In the genomic region with DNA sequence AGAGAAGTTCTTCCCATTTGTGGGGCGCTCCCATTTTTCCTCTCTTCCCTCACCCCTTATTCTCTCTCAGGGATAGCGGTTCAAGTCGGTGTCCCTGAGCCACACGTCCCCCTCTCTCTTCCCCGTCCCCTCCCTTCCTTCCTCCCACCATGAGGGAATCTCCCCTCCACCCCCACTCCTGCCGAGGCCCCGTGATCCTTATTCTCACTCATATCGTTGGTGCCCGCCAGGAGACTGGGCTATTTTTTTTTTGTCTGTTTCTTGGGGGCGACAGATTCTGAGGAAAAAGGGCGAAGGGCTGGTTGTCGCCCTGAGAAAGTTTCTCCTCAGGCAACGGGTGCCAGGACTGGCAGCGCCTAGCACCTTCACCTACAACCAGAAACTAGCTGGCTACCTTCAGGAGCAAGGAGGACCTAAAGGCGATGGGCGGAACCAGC, we compare ENCODE assay signal across 8 cellular contexts. TPM values are rescaled to one million over a fixed set of nuclear protein-coding genes. Genes with fewer than 3 reads are reported as not detected.
A peak's percentile ranks its signal among the peaks of the same experiment; 100 is the strongest.
DNase-seq lines count a peak whose midpoint lies in the region; ATAC-seq, FAIRE-seq and TF ChIP-seq lines count a peak whose summit lies in the region.

No MANE protein-coding gene starts in this region.

- POLR2A ChIA-PET in GM12878 (lab: Charles Lee), result interaction anchor here (0.5 to 2.5 kb wide), 15 partner anchors 8 to 228 kb away, joined by 3 to 18 read pairs (median 6); partner anchors contain the start of genes FBXO24, LRCH4 and PPP1R35

- H3K9ac ChIP-seq in GM12878 (ENCODE audit: control insufficient read depth, insufficient read depth, low read length) (no peak overlapping the region; the same call in 1 of the 2 replicates), liver (ENCODE audit: low read depth in 1 of 2, low read length in 2 of 2) (no peak overlapping the region)

- TF ChIP-seq RAD21 in GM12878 (IDR thresholded peaks at IDR 0.05; ENCODE audit: insufficient read depth, low read depth, low read length), result no peak
- no peak for TF ChIP-seq RAD21 in liver (IDR thresholded peaks at IDR 0.05)

- H3K36me3 ChIP-seq in GM12878 (ENCODE audit: control insufficient read depth in 2 of 2, insufficient read depth in 2 of 2, low read length in 1 of 2), result peaks cover 2 to 3% of the 10 kb centered on the region in 2 experiments; a peak in 2 of 4 replicates
- peaks cover 0 to 4% (median 2%) of the 10 kb centered on the region in 4 donors for H3K36me3 ChIP-seq in liver (ENCODE audit: control insufficient read depth in 4 of 4, insufficient read depth in 3 of 4, low read depth in 1 of 4, low read length in 3 of 4)
- H3K36me3 ChIP-seq in thymus (ENCODE audit: control insufficient read depth, insufficient read depth), result peaks cover 17% of the 10 kb centered on the region

- FAIRE-seq in GM12878 (lab: Jason Lieb, UNC), result no peak

- H3K9me3 Mint-ChIP-seq in activated T-cell treated with anti-CD3 and anti-CD28 coated beads, Interleukin-2, amount 50 U/mL, for 4 hours, result no peaks in the 10 kb centered on the region

- no peaks in the 10 kb centered on the region for H4K20me1 ChIP-seq in GM12878 (ENCODE audit: control insufficient read depth, insufficient read depth)

- H3K9me3 ChIP-seq in GM12878 (replicated peaks; ENCODE audit: control insufficient read depth, insufficient read depth, low read length) (no peaks in the 10 kb centered on the region), liver (ENCODE audit: control insufficient read depth in 4 of 4, low read length in 3 of 4) (no peaks in the 10 kb centered on the region), thymus (ENCODE audit: control insufficient read depth) (peaks cover 2% of the 10 kb centered on the region)

- H3K36me3 Mint-ChIP-seq in activated T-cell treated with anti-CD3 and anti-CD28 coated beads, Interleukin-2, amount 50 U/mL, for 4 hours (ENCODE audit: insufficient read depth), result peaks cover 13% of the 10 kb centered on the region

- H3K27ac ChIP-seq in GM12878 (ENCODE audit: control insufficient read depth, insufficient read depth) (peak overlapping the region; percentile 99; the same call in 1 of the 2 replicates), liver (ENCODE audit: low read depth in 1 of 2, low read length in 2 of 2) (peak overlapping the region; percentile 100), thymus (ENCODE audit: low read depth) (peak overlapping the region; percentile 64)

- H3K79me2 ChIP-seq in GM12878 (ENCODE audit: control insufficient read depth, insufficient read depth, low read length), result peaks cover 34% of the 10 kb centered on the region

- H3K4me1 ChIP-seq in GM12878 (ENCODE audit: control insufficient read depth, insufficient read depth, low read length) (peaks cover 25% of the 10 kb centered on the region), liver (ENCODE audit: control insufficient read depth in 4 of 4, insufficient read depth in 4 of 4, low read length in 3 of 4) (peaks cover 12 to 27% (median 16%) of the 10 kb centered on the region in 4 donors), thymus (ENCODE audit: control insufficient read depth, insufficient read depth, low read length) (peaks cover 18% of the 10 kb centered on the region)

- H3K4me3 Mint-ChIP-seq in activated T-cell treated with anti-CD3 and anti-CD28 coated beads, Interleukin-2, amount 50 U/mL, for 4 hours, result peak overlapping the region; percentile 86

- peak overlapping the region; percentile 91 for H2AFZ ChIP-seq in GM12878 (ENCODE audit: control insufficient read depth, low read depth, low read length)

- H3K4me1 Mint-ChIP-seq in activated T-cell treated with anti-CD3 and anti-CD28 coated beads, Interleukin-2, amount 50 U/mL, for 4 hours (ENCODE audit: low read depth), result peaks cover 25% of the 10 kb centered on the region

- no TSS peak for BruUV-seq in GM12878 (replicated peaks; lab: Mats Ljungman, UMichigan)

- H3K4me2 ChIP-seq in GM12878 (ENCODE audit: control insufficient read depth, insufficient read depth), result peak overlapping the region; percentile 66

- H3K4me3 ChIP-seq in GM12878 (peak overlapping the region; percentile 37; the same call in 1 of the 2 replicates), liver (ENCODE audit: low read depth in 1 of 3, low read length in 3 of 3) (peak overlapping the region; percentile 4 to 90 (median 45)), thymus (ENCODE audit: low read length) (peak overlapping the region; percentile 84)

- ATAC-seq in activated T-cell treated with anti-CD3 and anti-CD28 coated beads, Interleukin-2, amount 50 U/mL, for 4 hours, result no peak
- ATAC-seq in GM12878, result no peak

- TF ChIP-seq EP300 in GM12878 (IDR thresholded peaks at IDR 0.05; ENCODE audit: borderline replicate concordance in 1 of 2, control insufficient read depth in 1 of 2, low read depth in 2 of 2, low read length in 2 of 2), result no peak

- H3K27me3 ChIP-seq in GM12878 (replicated peaks in 1 of 2; ENCODE audit: control insufficient read depth in 2 of 2, insufficient read depth in 2 of 2, low read length in 1 of 2) (no peaks in the 10 kb centered on the region), liver (ENCODE audit: control insufficient read depth in 4 of 4, insufficient read depth in 4 of 4, low read length in 3 of 4) (no peaks in the 10 kb centered on the region), thymus (ENCODE audit: control insufficient read depth, insufficient read depth) (no peaks in the 10 kb centered on the region)

- CTCF ChIA-PET in GM12878 (lab: Yijun Ruan, JAX), result interaction anchor here (0.8 to 1.6 kb wide), 4 partner anchors 9 to 53 kb away, joined by 3 to 8 read pairs (median 6); no protein-coding TSS in a partner anchor

- TF ChIP-seq CTCF in GM12878 (IDR thresholded peaks at IDR 0.05 in 2 of 3, conservative IDR thresholded peaks at IDR 0.05 in 1 of 3; ENCODE audit: control insufficient read depth in 2 of 3, extremely low read depth in 1 of 3, insufficient read depth in 1 of 3, low read depth in 3 of 3, low read length in 3 of 3) (no peak), liver (IDR thresholded peaks at IDR 0.05; ENCODE audit: low read depth, low read length, missing input control) (no peak)

- no peaks in the 10 kb centered on the region for H3K27me3 Mint-ChIP-seq in activated T-cell treated with anti-CD3 and anti-CD28 coated beads, Interleukin-2, amount 50 U/mL, for 4 hours (ENCODE audit: low read depth)

- in situ Hi-C loops in GM12878 (cut with MboI) (no loop called here), ACHN (cut with HindIII; ENCODE audit: low pct_ligation_motif_present, low pct_unique_long_range_greater_than_20kb, low sequenced_read_pairs) (no loop called here)

- RAD21 ChIA-PET in GM12878 (lab: Charles Lee; ENCODE audit: unreplicated experiment), result interaction anchor here (1.0 to 3.1 kb wide), 12 partner anchors 8 to 161 kb away, joined by 3 to 25 read pairs (median 4); partner anchors contain the start of gene TSC22D4

- no peak for TF ChIP-seq POLR2A in GM12878 (IDR thresholded peaks at IDR 0.05; ENCODE audit: low read depth, low read length)

- SMC1A ChIA-PET in GM12878 (lab: Charles Lee; ENCODE audit: uncharacterized antibody, unreplicated experiment), result interaction anchor here (0.8 to 3.0 kb wide), 5 partner anchors 12 to 53 kb away, joined by 3 to 15 read pairs (median 9); no protein-coding TSS in a partner anchor

- 72% methylated on average over 11 of the region's 16 CpGs for WGBS in GM12878 (ENCODE audit: insufficient coverage, insufficient replicate concordance, low lambda C conversion rate, missing lambda C conversion rate)
- WGBS in liver, result 55% methylated on average over 16 of the region's 16 CpGs
- 58% methylated on average over 16 of the region's 16 CpGs for WGBS in thymus

- intact Hi-C loops in GM12878 (cut with micrococcal nuclease; ENCODE audit: unreplicated experiment), result no loop called here

- DNase-seq in activated T-cell treated with anti-CD3 and anti-CD28 coated beads, Interleukin-2, amount 50 U/mL, for 4 hours, result no peak
- DNase-seq in activated T-cell treated with anti-CD3 and anti-CD28 coated beads, Interleukin-2, amount 50 U/mL, for 48 hours, result no peak
- DNase-seq in GM12878 (ENCODE audit: low read depth, low spot score) (no peak), ACHN (no peak), OCI-M2 (lab: John Stamatoyannopoulos, UW; ENCODE audit: unreplicated experiment) (no peak), SHP77 (lab: John Stamatoyannopoulos, UW) (no peak)

RNA-seq across cellular contexts. Expression of gene ZCWPW1, which starts 0.7 kb away (rescaled TPM):
- 1 to 10 TPM; 4.2 to 5.1 (median 4.8) TPM for total RNA-seq in activated T-cell treated with anti-CD3 and anti-CD28 coated beads, Interleukin-2, amount 50 U/mL, for 4 hours
- total RNA-seq in GM12878 (2013; cell fraction: nucleolus; rRNA removed), result 6.6 and 6.8 TPM in 2 replicates
- 2.5 and 3.8 TPM in 2 replicates for total RNA-seq in GM12878 (2014; rRNA removed)
- 3.8 and 4.4 TPM in 2 replicates for total RNA-seq in GM12878 (2014; rRNA removed; fragmentation: Illumina TruSeq; extraction: Trizol)
- total RNA-seq in GM12878 (2021), result 3.3 and 3.7 TPM in 2 replicates
- polyA plus RNA-seq in GM12878 (2011; ENCODE audit: low read depth), result 4.2 TPM
- 2.9 and 4.6 TPM in 2 replicates for polyA plus RNA-seq in GM12878 (2011; rRNA removed)
- 2.3 and 3.0 TPM in 2 replicates for polyA plus RNA-seq in GM12878 (2011; cell fraction: cytosol; rRNA removed)
- polyA plus RNA-seq in GM12878 (2011; cell fraction: nucleus; rRNA removed), result 6.2 and 7.2 TPM in 2 replicates
- polyA plus RNA-seq in GM12878 (2012), result 3.7 and 4.0 TPM in 2 replicates
- polyA plus RNA-seq in GM12878 (2014; fragmentation: Illumina TruSeq; extraction: Trizol), result 3.9 and 4.3 TPM in 2 replicates
- polyA plus RNA-seq in GM12878 (2014; fragmentation: Nextera tagmentation; extraction: Ambion mirVana), result 1 to 10 TPM; 1.3 to 2.3 TPM
- polyA plus RNA-seq in GM12878 (2014; rRNA removed), result 4.4 and 5.1 TPM in 2 replicates
- polyA plus RNA-seq in GM12878 (2016; fragmentation: Nextera tagmentation; extraction: Ambion mirVana), result 1 to 10 TPM; 3.5 to 3.9 TPM
- 1.5 and 2.0 TPM in 2 replicates for polyA minus RNA-seq in GM12878 (2011; rRNA and poly(A)+ RNA removed)
- polyA minus RNA-seq in GM12878 (2011; cell fraction: cytosol; rRNA and poly(A)+ RNA removed), result 1.3 and 2.1 TPM in 2 replicates
- 1.8 and 1.9 TPM in 2 replicates for polyA minus RNA-seq in GM12878 (2011; cell fraction: nucleus; rRNA and poly(A)+ RNA removed)
- total RNA-seq in liver, result 1 to 10 TPM; 1.4 to 2.3 TPM
- 1 to 10 TPM; 3.3 TPM for polyA plus RNA-seq in liver
- polyA plus RNA-seq in thymus, result 33.9 TPM

RNA-seq across cellular contexts. Expression of gene MEPCE, which starts 1.9 kb away (rescaled TPM):
- 10 to 100 TPM; 82.4 to 87.2 (median 84.4) TPM for total RNA-seq in activated T-cell treated with anti-CD3 and anti-CD28 coated beads, Interleukin-2, amount 50 U/mL, for 4 hours
- total RNA-seq in GM12878 (2013; cell fraction: nucleolus; rRNA removed), result 21.3 and 27.2 TPM in 2 replicates
- total RNA-seq in GM12878 (2014; rRNA removed), result 33.8 and 39.6 TPM in 2 replicates
- total RNA-seq in GM12878 (2014; rRNA removed; fragmentation: Illumina TruSeq; extraction: Trizol), result 22.8 and 26.0 TPM in 2 replicates
- total RNA-seq in GM12878 (2021), result 46.0 and 48.0 TPM in 2 replicates
- 17.6 TPM for polyA plus RNA-seq in GM12878 (2011; ENCODE audit: low read depth)
- 9.1 and 16.2 TPM in 2 replicates for polyA plus RNA-seq in GM12878 (2011; rRNA removed)
- polyA plus RNA-seq in GM12878 (2011; cell fraction: cytosol; rRNA removed), result 17.2 and 23.4 TPM in 2 replicates
- polyA plus RNA-seq in GM12878 (2011; cell fraction: nucleus; rRNA removed), result 33.6 and 46.8 TPM in 2 replicates
- 31.5 and 32.5 TPM in 2 replicates for polyA plus RNA-seq in GM12878 (2012)
- 15.1 and 35.8 TPM in 2 replicates for polyA plus RNA-seq in GM12878 (2014; fragmentation: Illumina TruSeq; extraction: Trizol)
- 10 to 100 TPM in 1 of 2 experiments, 1 to 10 TPM in 1; 8.2 to 12.6 TPM for polyA plus RNA-seq in GM12878 (2014; fragmentation: Nextera tagmentation; extraction: Ambion mirVana)
- polyA plus RNA-seq in GM12878 (2014; rRNA removed), result 32.3 and 42.0 TPM in 2 replicates
- 10 to 100 TPM; 14.9 to 18.1 TPM for polyA plus RNA-seq in GM12878 (2016; fragmentation: Nextera tagmentation; extraction: Ambion mirVana)
- 23.3 and 38.0 TPM in 2 replicates for polyA minus RNA-seq in GM12878 (2011; rRNA and poly(A)+ RNA removed)
- 12.3 and 15.0 TPM in 2 replicates for polyA minus RNA-seq in GM12878 (2011; cell fraction: cytosol; rRNA and poly(A)+ RNA removed)
- 23.2 and 40.4 TPM in 2 replicates for polyA minus RNA-seq in GM12878 (2011; cell fraction: nucleus; rRNA and poly(A)+ RNA removed)
- 10 to 100 TPM; 13.5 to 19.6 TPM for total RNA-seq in liver
- 10 to 100 TPM in 1 of 2 donors, 1 to 10 TPM in 1; 6.7 to 21.8 TPM for polyA plus RNA-seq in liver
- 37.4 TPM for polyA plus RNA-seq in thymus

RNA-seq across cellular contexts. Expression of gene PPP1R35, which starts 8.5 kb away (rescaled TPM):
- 10 to 100 TPM; 36.3 to 42.6 (median 37.4) TPM for total RNA-seq in activated T-cell treated with anti-CD3 and anti-CD28 coated beads, Interleukin-2, amount 50 U/mL, for 4 hours
- total RNA-seq in GM12878 (2013; cell fraction: nucleolus; rRNA removed), result 12.0 and 12.4 TPM in 2 replicates
- total RNA-seq in GM12878 (2014; rRNA removed) (51.3 and 55.5 TPM in 2 replicates), GM12878 (2014; rRNA removed; fragmentation: Illumina TruSeq; extraction: Trizol) (14.1 and 19.6 TPM in 2 replicates), GM12878 (2021) (58.1 and 61.0 TPM in 2 replicates), liver (1 to 10 TPM; 6.6 to 7.4 TPM)
- 6.0 TPM for polyA plus RNA-seq in GM12878 (2011; ENCODE audit: low read depth)
- polyA plus RNA-seq in GM12878 (2011; rRNA removed) (7.9 and 15.2 TPM in 2 replicates), GM12878 (2014; fragmentation: Illumina TruSeq; extraction: Trizol) (0.52 and 5.2 TPM in 2 replicates), GM12878 (2014; fragmentation: Nextera tagmentation; extraction: Ambion mirVana) (1 to 10 TPM; 1.8 to 9.9 TPM), GM12878 (2014; rRNA removed) (62.5 and 70.4 TPM in 2 replicates), GM12878 (2016; fragmentation: Nextera tagmentation; extraction: Ambion mirVana) (10 to 100 TPM in 1 of 2 experiments, 1 to 10 TPM in 1; 4.0 to 56.3 TPM), liver (10 to 100 TPM in 1 of 2 donors, 1 to 10 TPM in 1; 7.8 to 12.2 TPM), thymus (107 TPM)
- 19.4 and 34.8 TPM in 2 replicates for polyA plus RNA-seq in GM12878 (2011; cell fraction: cytosol; rRNA removed)
- 54.8 and 58.1 TPM in 2 replicates for polyA plus RNA-seq in GM12878 (2011; cell fraction: nucleus; rRNA removed)
- polyA plus RNA-seq in GM12878 (2012), result 31.2 and 32.0 TPM in 2 replicates
- polyA minus RNA-seq in GM12878 (2011; rRNA and poly(A)+ RNA removed), result 2.0 and 4.9 TPM in 2 replicates
- polyA minus RNA-seq in GM12878 (2011; cell fraction: cytosol; rRNA and poly(A)+ RNA removed), result 6.9 and 9.5 TPM in 2 replicates
- 5.9 and 9.7 TPM in 2 replicates for polyA minus RNA-seq in GM12878 (2011; cell fraction: nucleus; rRNA and poly(A)+ RNA removed)

RNA-seq across cellular contexts. Expression of gene SPACDR, which starts 36.3 kb away (rescaled TPM):
- total RNA-seq in activated T-cell treated with anti-CD3 and anti-CD28 coated beads, Interleukin-2, amount 50 U/mL, for 4 hours, result under 1 TPM; 0.26 to 0.46 (median 0.41) TPM
- 4.9 and 5.0 TPM in 2 replicates for total RNA-seq in GM12878 (2013; cell fraction: nucleolus; rRNA removed)
- total RNA-seq in GM12878 (2014; rRNA removed), result 0.49 and 1.2 TPM in 2 replicates
- 0.18 and 0.28 TPM in 2 replicates for total RNA-seq in GM12878 (2014; rRNA removed; fragmentation: Illumina TruSeq; extraction: Trizol)
- 1.1 and 1.5 TPM in 2 replicates for total RNA-seq in GM12878 (2021)
- polyA plus RNA-seq in GM12878 (2011; ENCODE audit: low read depth), result 0.43 TPM
- 0.65 and 0.81 TPM in 2 replicates for polyA plus RNA-seq in GM12878 (2011; rRNA removed)
- 0.80 and 1.1 TPM in 2 replicates for polyA plus RNA-seq in GM12878 (2011; cell fraction: cytosol; rRNA removed)
- 4.4 and 5.2 TPM in 2 replicates for polyA plus RNA-seq in GM12878 (2011; cell fraction: nucleus; rRNA removed)
- polyA plus RNA-seq in GM12878 (2012), result 1.3 and 1.6 TPM in 2 replicates
- polyA plus RNA-seq in GM12878 (2014; fragmentation: Illumina TruSeq; extraction: Trizol), result 0.56 TPM in 1 of 2 replicates, not detected in the other
- polyA plus RNA-seq in GM12878 (2014; fragmentation: Nextera tagmentation; extraction: Ambion mirVana), result under 1 TPM; 0.29 TPM
- 0.78 and 1.2 TPM in 2 replicates for polyA plus RNA-seq in GM12878 (2014; rRNA removed)
- under 1 TPM; 0.60 to 0.71 TPM for polyA plus RNA-seq in GM12878 (2016; fragmentation: Nextera tagmentation; extraction: Ambion mirVana)
- 0.51 and 2.3 TPM in 2 replicates for polyA minus RNA-seq in GM12878 (2011; rRNA and poly(A)+ RNA removed)
- not detected in 2 replicates for polyA minus RNA-seq in GM12878 (2011; cell fraction: cytosol; rRNA and poly(A)+ RNA removed)
- 0.85 TPM in 1 of 2 replicates, not detected in the other for polyA minus RNA-seq in GM12878 (2011; cell fraction: nucleus; rRNA and poly(A)+ RNA removed)
- total RNA-seq in liver, result under 1 TPM; 0.17 to 0.33 TPM
- polyA plus RNA-seq in liver, result under 1 TPM in 1 of 2 donors, not detected in 1; 0.06 TPM
- polyA plus RNA-seq in thymus, result 2.4 TPM

RNA-seq across cellular contexts. Expression of gene TSC22D4, which starts 51.2 kb away (rescaled TPM):
- total RNA-seq in activated T-cell treated with anti-CD3 and anti-CD28 coated beads, Interleukin-2, amount 50 U/mL, for 4 hours, result 10 to 100 TPM; 65.4 to 81.9 (median 81.5) TPM
- 37.8 and 39.1 TPM in 2 replicates for total RNA-seq in GM12878 (2013; cell fraction: nucleolus; rRNA removed)
- total RNA-seq in GM12878 (2014; rRNA removed), result 33.2 and 39.9 TPM in 2 replicates
- total RNA-seq in GM12878 (2014; rRNA removed; fragmentation: Illumina TruSeq; extraction: Trizol), result 11.7 and 16.2 TPM in 2 replicates
- total RNA-seq in GM12878 (2021), result 63.7 and 65.7 TPM in 2 replicates
- polyA plus RNA-seq in GM12878 (2011; ENCODE audit: low read depth), result 18.1 TPM
- polyA plus RNA-seq in GM12878 (2011; rRNA removed), result 7.3 and 13.8 TPM in 2 replicates
- polyA plus RNA-seq in GM12878 (2011; cell fraction: cytosol; rRNA removed), result 22.0 and 27.1 TPM in 2 replicates
- polyA plus RNA-seq in GM12878 (2011; cell fraction: nucleus; rRNA removed), result 59.8 and 71.4 TPM in 2 replicates
- 51.5 and 56.1 TPM in 2 replicates for polyA plus RNA-seq in GM12878 (2012)
- polyA plus RNA-seq in GM12878 (2014; fragmentation: Illumina TruSeq; extraction: Trizol), result 8.3 and 13.7 TPM in 2 replicates
- 1 to 10 TPM in 1 of 2 experiments, under 1 TPM in 1; 0.50 to 1.2 TPM for polyA plus RNA-seq in GM12878 (2014; fragmentation: Nextera tagmentation; extraction: Ambion mirVana)
- polyA plus RNA-seq in GM12878 (2014; rRNA removed), result 47.8 and 55.6 TPM in 2 replicates
- polyA plus RNA-seq in GM12878 (2016; fragmentation: Nextera tagmentation; extraction: Ambion mirVana), result 10 to 100 TPM; 32.6 to 33.3 TPM
- polyA minus RNA-seq in GM12878 (2011; rRNA and poly(A)+ RNA removed), result 8.7 and 22.5 TPM in 2 replicates
- polyA minus RNA-seq in GM12878 (2011; cell fraction: cytosol; rRNA and poly(A)+ RNA removed), result 21.2 TPM in 2 replicates
- 11.8 and 19.4 TPM in 2 replicates for polyA minus RNA-seq in GM12878 (2011; cell fraction: nucleus; rRNA and poly(A)+ RNA removed)
- total RNA-seq in liver, result 10 to 100 TPM in 1 of 2 donors, 1 to 10 TPM in 1; 6.9 to 21.2 TPM
- 10 to 100 TPM in 1 of 2 donors, 1 to 10 TPM in 1; 5.5 to 15.9 TPM for polyA plus RNA-seq in liver
- 67.7 TPM for polyA plus RNA-seq in thymus
